Comparison of ENCODE assay signal across 24 cellular contexts in the genomic region with DNA sequence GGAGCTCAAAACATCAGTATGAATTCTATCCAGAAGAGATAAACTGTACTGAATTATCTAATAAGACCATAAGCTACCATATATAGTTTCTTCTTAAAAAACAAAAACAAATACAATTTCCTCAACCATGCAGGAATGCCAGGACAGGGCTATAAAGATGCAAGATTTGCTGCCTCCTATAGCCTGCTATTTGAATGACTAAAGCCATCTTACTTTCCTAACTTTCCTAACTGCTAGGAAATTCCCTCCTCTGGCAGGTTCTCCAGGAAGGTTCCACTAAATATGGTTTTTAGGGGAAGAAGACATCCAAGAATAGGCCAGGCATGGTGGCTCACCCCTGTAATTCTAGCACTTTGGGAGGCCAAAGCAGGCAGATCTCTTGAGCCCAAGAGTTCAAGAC.
"Had no signal": no experiment of that assay in that cellular context is flagged by ENCODE, and none has a peak within 500 bp of the region (broad histone marks: within the 10 kb centered on the region; RNA-seq: fewer than 3 reads in every experiment).

No MANE protein-coding gene starts in this region.

- DNase-seq: activated CD4-positive, alpha-beta memory T cell treated with anti-CD3 and anti-CD28 coated beads, Interleukin-2, amount 10 ng/mL, durations not matched to agents 7 days and 5 days; activated CD4-positive, alpha-beta T cell treated with anti-CD3 and anti-CD28 coated beads, Interleukin-2, amount 10 ng/mL, durations not matched to agents 24 days and 14 days; activated effector memory CD4-positive, alpha-beta T cell treated with Interleukin-2 at 50 U/mL for 16 hours; activated naive CD4-positive, alpha-beta T cell treated with anti-CD3 and anti-CD28 coated beads, Interleukin-2, amount 10 ng/mL, durations not matched to agents 7 days and 5 days; activated T-cell treated with anti-CD3 and anti-CD28 coated beads, Interleukin-2, amount 50 U/mL, for 72 hours; central memory CD4-positive, alpha-beta T cell; colonic mucosa; dorsolateral prefrontal cortex; effector memory CD8-positive, alpha-beta T cell; glutamatergic neuron; kidney glomerular epithelial cell; left lung; naive B cell; occipital lobe; posterior cingulate gyrus; right lobe of liver; stimulated activated CD4-positive, alpha-beta T cell treated with anti-CD3 and anti-CD28 coated beads, Interleukin-2, amount 100 ng/mL, for 24 hours; stimulated activated naive CD8-positive, alpha-beta T cell treated with anti-CD3 and anti-CD28 coated beads, Interleukin-15, amount 100 ng/mL, for 72 hours had no signal

- H3K4me3 ChIP-seq: colonic mucosa, dorsolateral prefrontal cortex, hepatocyte, left lung, lung, right lobe of liver, skin epidermis, suprapubic skin, tibial nerve had no signal

- H3K4me1 ChIP-seq: colonic mucosa, left lung, right lobe of liver, suprapubic skin, tibial nerve had no signal

- H3K9me3 ChIP-seq: colonic mucosa, left lung, right lobe of liver, suprapubic skin, tibial nerve had no signal

- H3K27ac ChIP-seq: colonic mucosa, dorsolateral prefrontal cortex, hepatocyte, left lung, right lobe of liver, skin epidermis, suprapubic skin, tibial nerve had no signal

- H3K36me3 ChIP-seq: colonic mucosa, right lobe of liver, suprapubic skin had no signal

- ATAC-seq: activated T-cell treated with anti-CD3 and anti-CD28 coated beads, Interleukin-2, amount 50 U/mL, for 72 hours; effector memory CD8-positive, alpha-beta T cell; left lung; right lobe of liver; stimulated activated effector memory CD8-positive, alpha-beta T cell treated with anti-CD3 and anti-CD28 coated beads, Interleukin-12 subunit alpha, Interleukin-12 subunit beta, amount 100 ng/mL, for 72 hours; stimulated activated naive CD8-positive, alpha-beta T cell treated with anti-CD3 and anti-CD28 coated beads, Interleukin-15, amount 100 ng/mL, for 72 hours had no signal

- H3K27me3 ChIP-seq: colonic mucosa, dorsolateral prefrontal cortex, hepatocyte, left lung, right lobe of liver, suprapubic skin, tibial nerve had no signal
